ENCODE assay signal across 8 cellular contexts in genomic region chr1:230651235-230651634, GRCh38.
"Had no signal": no experiment of that assay in that cellular context is flagged by ENCODE, and none has a peak within 500 bp of the region (broad histone marks: within the 10 kb centered on the region; RNA-seq: fewer than 3 reads in every experiment).

No MANE protein-coding gene starts in this region.

- H3K4me2 ChIP-seq: KMS-11 had no signal

- H3K27ac ChIP-seq: HL-60, KMS-11 had no signal

- ATAC-seq: HepG2, K562 had no signal

- H3K4me3 ChIP-seq: K562 had no signal

- H3K27me3 Mint-ChIP-seq: IgD-negative memory B cell had no signal

- DNase-seq: IMR-90, KBM-7, KG1 had no signal

- H3K9ac ChIP-seq: KMS-11 had no signal
